ENCODE assay signal across 1 cellular context in the genomic region with DNA sequence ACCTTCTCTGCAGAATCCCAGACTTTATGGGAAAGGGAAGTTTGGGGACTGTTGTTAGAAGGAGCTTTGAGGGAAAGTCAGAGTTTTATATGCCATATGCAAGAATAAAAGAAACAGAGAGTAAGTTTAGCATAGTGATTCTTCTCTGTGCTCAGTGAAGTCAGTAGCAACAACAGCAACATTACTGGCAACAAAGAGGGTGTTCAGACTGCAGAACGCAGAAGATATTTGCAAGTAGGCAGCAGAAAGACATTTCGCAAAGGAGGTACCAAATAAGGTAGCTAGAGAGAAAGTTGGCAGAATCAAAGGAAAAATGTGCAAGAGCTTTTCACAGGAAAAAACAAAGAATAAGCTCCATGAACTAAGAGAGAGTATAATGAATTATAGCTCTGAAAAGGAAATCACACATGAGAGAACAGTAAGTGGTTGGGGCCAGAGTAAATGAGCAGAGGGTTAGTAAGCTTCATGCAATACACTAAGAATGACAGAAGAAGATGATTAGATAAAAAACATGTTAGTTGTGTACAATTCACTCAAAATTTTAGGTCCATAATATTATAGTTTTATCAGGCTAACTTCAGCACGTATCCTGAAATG.
TF ChIP-seq lines count a peak whose summit lies in the region.

No MANE protein-coding gene starts in this region.

TF ChIP-seq in GM23338, 12 proteins besides CTCF, POLR2A, EP300 and RAD21:
- TF ChIP-seq POLR2AphosphoS5 (IDR thresholded peaks at IDR 0.05; ENCODE audit: low read depth) (no peak), EZH2 (IDR thresholded peaks at IDR 0.05; ENCODE audit: low read depth, unreplicated experiment) (no peak), CREB1 (CRISPR knock-in tag; IDR thresholded peaks at IDR 0.05; ENCODE audit: low read depth) (no peak), ZNF331 (CRISPR knock-in tag; IDR thresholded peaks at IDR 0.05; ENCODE audit: low read depth) (no peak), ZNF114 (CRISPR knock-in tag; IDR thresholded peaks at IDR 0.05) (no peak), STAT1 (IDR thresholded peaks at IDR 0.05; ENCODE audit: unreplicated experiment) (no peak), EZH2phosphoT487 (IDR thresholded peaks at IDR 0.05; ENCODE audit: unreplicated experiment) (no peak), JUNB (IDR thresholded peaks at IDR 0.05; ENCODE audit: unreplicated experiment) (no peak), NANOG (IDR thresholded peaks at IDR 0.05; ENCODE audit: borderline replicate concordance) (no peak)
- TF ChIP-seq, protein P1, sequence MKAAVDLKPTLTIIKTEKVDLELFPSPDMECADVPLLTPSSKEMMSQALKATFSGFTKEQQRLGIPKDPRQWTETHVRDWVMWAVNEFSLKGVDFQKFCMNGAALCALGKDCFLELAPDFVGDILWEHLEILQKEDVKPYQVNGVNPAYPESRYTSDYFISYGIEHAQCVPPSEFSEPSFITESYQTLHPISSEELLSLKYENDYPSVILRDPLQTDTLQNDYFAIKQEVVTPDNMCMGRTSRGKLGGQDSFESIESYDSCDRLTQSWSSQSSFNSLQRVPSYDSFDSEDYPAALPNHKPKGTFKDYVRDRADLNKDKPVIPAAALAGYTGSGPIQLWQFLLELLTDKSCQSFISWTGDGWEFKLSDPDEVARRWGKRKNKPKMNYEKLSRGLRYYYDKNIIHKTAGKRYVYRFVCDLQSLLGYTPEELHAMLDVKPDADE (IDR thresholded peaks at IDR 0.05), result no peak
- TF ChIP-seq, protein P2, sequence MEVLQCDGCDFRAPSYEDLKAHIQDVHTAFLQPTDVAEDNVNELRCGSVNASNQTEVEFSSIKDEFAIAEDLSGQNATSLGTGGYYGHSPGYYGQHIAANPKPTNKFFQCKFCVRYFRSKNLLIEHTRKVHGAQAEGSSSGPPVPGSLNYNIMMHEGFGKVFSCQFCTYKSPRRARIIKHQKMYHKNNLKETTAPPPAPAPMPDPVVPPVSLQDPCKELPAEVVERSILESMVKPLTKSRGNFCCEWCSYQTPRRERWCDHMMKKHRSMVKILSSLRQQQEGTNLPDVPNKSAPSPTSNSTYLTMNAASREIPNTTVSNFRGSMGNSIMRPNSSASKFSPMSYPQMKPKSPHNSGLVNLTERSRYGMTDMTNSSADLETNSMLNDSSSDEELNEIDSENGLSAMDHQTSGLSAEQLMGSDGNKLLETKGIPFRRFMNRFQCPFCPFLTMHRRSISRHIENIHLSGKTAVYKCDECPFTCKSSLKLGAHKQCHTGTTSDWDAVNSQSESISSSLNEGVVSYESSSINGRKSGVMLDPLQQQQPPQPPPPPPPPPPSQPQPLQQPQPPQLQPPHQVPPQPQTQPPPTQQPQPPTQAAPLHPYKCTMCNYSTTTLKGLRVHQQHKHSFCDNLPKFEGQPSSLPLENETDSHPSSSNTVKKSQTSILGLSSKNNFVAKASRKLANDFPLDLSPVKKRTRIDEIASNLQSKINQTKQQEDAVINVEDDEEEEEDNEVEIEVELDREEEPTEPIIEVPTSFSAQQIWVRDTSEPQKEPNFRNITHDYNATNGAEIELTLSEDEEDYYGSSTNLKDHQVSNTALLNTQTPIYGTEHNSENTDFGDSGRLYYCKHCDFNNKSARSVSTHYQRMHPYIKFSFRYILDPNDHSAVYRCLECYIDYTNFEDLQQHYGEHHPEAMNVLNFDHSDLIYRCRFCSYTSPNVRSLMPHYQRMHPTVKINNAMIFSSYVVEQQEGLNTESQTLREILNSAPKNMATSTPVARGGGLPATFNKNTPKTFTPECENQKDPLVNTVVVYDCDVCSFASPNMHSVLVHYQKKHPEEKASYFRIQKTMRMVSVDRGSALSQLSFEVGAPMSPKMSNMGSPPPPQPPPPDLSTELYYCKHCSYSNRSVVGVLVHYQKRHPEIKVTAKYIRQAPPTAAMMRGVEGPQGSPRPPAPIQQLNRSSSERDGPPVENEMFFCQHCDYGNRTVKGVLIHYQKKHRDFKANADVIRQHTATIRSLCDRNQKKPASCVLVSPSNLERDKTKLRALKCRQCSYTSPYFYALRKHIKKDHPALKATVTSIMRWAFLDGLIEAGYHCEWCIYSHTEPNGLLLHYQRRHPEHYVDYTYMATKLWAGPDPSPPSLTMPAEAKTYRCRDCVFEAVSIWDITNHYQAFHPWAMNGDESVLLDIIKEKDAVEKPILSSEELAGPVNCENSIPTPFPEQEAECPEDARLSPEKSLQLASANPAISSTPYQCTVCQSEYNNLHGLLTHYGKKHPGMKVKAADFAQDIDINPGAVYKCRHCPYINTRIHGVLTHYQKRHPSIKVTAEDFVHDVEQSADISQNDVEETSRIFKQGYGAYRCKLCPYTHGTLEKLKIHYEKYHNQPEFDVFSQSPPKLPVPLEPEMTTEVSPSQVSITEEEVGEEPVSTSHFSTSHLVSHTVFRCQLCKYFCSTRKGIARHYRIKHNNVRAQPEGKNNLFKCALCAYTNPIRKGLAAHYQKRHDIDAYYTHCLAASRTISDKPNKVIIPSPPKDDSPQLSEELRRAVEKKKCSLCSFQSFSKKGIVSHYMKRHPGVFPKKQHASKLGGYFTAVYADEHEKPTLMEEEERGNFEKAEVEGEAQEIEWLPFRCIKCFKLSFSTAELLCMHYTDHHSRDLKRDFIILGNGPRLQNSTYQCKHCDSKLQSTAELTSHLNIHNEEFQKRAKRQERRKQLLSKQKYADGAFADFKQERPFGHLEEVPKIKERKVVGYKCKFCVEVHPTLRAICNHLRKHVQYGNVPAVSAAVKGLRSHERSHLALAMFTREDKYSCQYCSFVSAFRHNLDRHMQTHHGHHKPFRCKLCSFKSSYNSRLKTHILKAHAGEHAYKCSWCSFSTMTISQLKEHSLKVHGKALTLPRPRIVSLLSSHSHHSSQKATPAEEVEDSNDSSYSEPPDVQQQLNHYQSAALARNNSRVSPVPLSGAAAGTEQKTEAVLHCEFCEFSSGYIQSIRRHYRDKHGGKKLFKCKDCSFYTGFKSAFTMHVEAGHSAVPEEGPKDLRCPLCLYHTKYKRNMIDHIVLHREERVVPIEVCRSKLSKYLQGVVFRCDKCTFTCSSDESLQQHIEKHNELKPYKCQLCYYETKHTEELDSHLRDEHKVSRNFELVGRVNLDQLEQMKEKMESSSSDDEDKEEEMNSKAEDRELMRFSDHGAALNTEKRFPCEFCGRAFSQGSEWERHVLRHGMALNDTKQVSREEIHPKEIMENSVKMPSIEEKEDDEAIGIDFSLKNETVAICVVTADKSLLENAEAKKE (CRISPR knock-in tag; IDR thresholded peaks at IDR 0.05), result no peak
- TF ChIP-seq, protein P3, sequence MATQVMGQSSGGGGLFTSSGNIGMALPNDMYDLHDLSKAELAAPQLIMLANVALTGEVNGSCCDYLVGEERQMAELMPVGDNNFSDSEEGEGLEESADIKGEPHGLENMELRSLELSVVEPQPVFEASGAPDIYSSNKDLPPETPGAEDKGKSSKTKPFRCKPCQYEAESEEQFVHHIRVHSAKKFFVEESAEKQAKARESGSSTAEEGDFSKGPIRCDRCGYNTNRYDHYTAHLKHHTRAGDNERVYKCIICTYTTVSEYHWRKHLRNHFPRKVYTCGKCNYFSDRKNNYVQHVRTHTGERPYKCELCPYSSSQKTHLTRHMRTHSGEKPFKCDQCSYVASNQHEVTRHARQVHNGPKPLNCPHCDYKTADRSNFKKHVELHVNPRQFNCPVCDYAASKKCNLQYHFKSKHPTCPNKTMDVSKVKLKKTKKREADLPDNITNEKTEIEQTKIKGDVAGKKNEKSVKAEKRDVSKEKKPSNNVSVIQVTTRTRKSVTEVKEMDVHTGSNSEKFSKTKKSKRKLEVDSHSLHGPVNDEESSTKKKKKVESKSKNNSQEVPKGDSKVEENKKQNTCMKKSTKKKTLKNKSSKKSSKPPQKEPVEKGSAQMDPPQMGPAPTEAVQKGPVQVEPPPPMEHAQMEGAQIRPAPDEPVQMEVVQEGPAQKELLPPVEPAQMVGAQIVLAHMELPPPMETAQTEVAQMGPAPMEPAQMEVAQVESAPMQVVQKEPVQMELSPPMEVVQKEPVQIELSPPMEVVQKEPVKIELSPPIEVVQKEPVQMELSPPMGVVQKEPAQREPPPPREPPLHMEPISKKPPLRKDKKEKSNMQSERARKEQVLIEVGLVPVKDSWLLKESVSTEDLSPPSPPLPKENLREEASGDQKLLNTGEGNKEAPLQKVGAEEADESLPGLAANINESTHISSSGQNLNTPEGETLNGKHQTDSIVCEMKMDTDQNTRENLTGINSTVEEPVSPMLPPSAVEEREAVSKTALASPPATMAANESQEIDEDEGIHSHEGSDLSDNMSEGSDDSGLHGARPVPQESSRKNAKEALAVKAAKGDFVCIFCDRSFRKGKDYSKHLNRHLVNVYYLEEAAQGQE (IDR thresholded peaks at IDR 0.05; ENCODE audit: unreplicated experiment), result no peak
